8 cellular contexts compared by ENCODE assay signal in the genomic region with DNA sequence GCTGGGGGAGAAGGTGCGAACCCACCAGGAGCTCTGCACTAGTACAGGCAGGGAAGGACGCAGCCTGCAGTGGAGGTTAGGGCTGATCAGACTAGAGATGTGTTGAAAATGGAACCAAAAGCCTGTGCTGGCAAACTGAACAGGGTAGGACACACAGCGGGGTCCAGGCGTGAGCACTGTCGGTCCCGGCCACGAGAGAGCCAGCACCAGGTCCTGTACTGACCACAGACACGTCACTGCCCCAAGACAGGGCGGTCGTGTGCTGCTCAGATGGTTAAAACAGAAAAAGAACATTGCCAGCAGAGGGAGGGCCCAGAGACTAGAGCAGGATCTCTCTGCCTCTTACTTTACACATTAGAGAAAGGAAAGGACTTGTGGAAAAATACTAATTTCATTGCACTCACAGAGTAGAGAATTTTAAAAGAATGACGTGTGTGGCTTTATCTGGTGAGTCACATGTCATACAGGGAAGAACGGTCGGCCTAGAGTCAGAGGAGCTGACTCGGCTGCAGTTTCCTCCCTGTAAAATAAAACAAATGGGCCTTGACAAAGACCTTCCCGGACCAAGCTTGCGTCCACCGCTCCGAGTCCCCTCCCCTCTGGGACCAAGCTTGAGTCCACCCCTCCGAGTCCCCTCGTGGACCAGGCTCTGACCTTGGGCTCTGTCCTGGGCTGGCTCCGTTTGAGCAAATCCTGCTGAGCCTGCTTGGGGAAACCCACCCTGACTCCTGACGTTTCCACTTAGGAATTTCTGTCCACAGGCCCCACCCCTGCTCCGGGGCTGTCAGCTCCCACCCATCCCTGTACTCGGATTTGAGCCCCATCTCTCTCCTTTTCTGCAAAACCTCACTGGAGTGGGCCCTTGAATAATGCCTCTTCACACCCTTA. TPM values are rescaled to one million over a fixed set of nuclear protein-coding genes. Genes with fewer than 3 reads are reported as not detected.
DNase-seq lines count a peak whose midpoint lies in the region; ATAC-seq, FAIRE-seq and TF ChIP-seq lines count a peak whose summit lies in the region.

No MANE protein-coding gene starts in this region.

- H3K9ac ChIP-seq in HepG2 (ENCODE audit: insufficient read depth, low read depth, low read length) (peak overlapping the region; percentile 87), stomach smooth muscle (ENCODE audit: low read length in 2 of 2) (peak overlapping the region; percentile 71 to 92)

- peaks cover 0 to 4% of the 10 kb centered on the region in 2 experiments; a peak in 3 of 5 replicates for H3K36me3 ChIP-seq in HepG2 (replicated peaks in 1 of 2; ENCODE audit: control insufficient read depth in 1 of 2, insufficient read depth in 2 of 2, low read length in 2 of 2)
- H3K36me3 ChIP-seq in stomach smooth muscle (ENCODE audit: control insufficient read depth in 2 of 2, insufficient read depth in 2 of 2, low read length in 2 of 2) = peaks cover 6 to 15% of the 10 kb centered on the region in 2 donors

- H2AFZ ChIP-seq in HepG2 (ENCODE audit: low read length) = peak overlapping the region; percentile 47

- TF ChIP-seq CTCF in HepG2 (CRISPR knock-in tag; IDR thresholded peaks at IDR 0.05) = peak; percentile 56

- H4K20me1 ChIP-seq in HepG2 (ENCODE audit: insufficient read depth, low read length) = no peaks in the 10 kb centered on the region

- intact Hi-C loops in HepG2 (cut with micrococcal nuclease; ENCODE audit: unreplicated experiment) = loop anchor here (1.0 to 5.0 kb wide), 7 partner anchors 13 to 159 kb away; a partner anchor contains a TSS

- TF ChIP-seq EP300 in HepG2 (IDR thresholded peaks at IDR 0.05; ENCODE audit: low read depth in 2 of 2, low read length in 2 of 2) (peak in 1 of 2 experiments; percentile 3; a peak in 1 of 4 replicates), HepG2 (CRISPR knock-in tag; IDR thresholded peaks at IDR 0.05; ENCODE audit: borderline replicate concordance) (no peak)

- CTCF ChIA-PET in HepG2 (lab: Yijun Ruan, JAX; ENCODE audit: low intra/inter-chr PET ratio, low total read pairs) = interaction anchor here (1.5 kb wide), 1 partner anchor 115 kb away, joined by 4 read pairs; no protein-coding TSS in a partner anchor

- in situ Hi-C loops in HepG2 (cut with HindIII; ENCODE audit: extremely low pct_ligation_motif_present, low pct_unique_long_range_greater_than_20kb) = no loop called here

- peak; percentile 71 to 93 for TF ChIP-seq POLR2A in HepG2 (IDR thresholded peaks at IDR 0.05; ENCODE audit: insufficient read depth in 1 of 2, low read depth in 2 of 2, low read length in 2 of 2)

- FAIRE-seq in HepG2 (lab: Jason Lieb, UNC) = peak; percentile 64

- H3K4me3 ChIP-seq in HepG2 (replicated peaks in 1 of 3; ENCODE audit: insufficient read depth in 1 of 3, low read depth in 2 of 3, low read length in 3 of 3) (peak overlapping the region; percentile 59 to 79 (median 73)), stomach smooth muscle (ENCODE audit: low read length in 2 of 2) (peak overlapping the region; percentile 47 to 79)

- H3K4me1 ChIP-seq in HepG2 (ENCODE audit: insufficient read depth, low read length) (peaks cover 34% of the 10 kb centered on the region), stomach smooth muscle (ENCODE audit: control insufficient read depth, insufficient read depth, low read length) (peaks cover 27% of the 10 kb centered on the region)

- H3K27ac ChIP-seq in HepG2 (ENCODE audit: extremely low read length, insufficient read depth, low read length) = peak overlapping the region; percentile 92
- peak overlapping the region; percentile 93 for H3K27ac ChIP-seq in stomach smooth muscle (ENCODE audit: low read length)

- TF ChIP-seq RAD21 in HepG2 (CRISPR knock-in tag; IDR thresholded peaks at IDR 0.05) = peak; percentile 22

- DNase-seq in NCI-H226 (peak; percentile 92), cerebellar cortex (ENCODE audit: low spot score) (peak; percentile 48), HepG2 (ENCODE audit: low spot score) (peak; percentile 88), NCI-H1105 treated with DMSO at 0.1 percent for 48 hours (lab: John Stamatoyannopoulos, UW) (no peak), cortex of kidney (lab: John Stamatoyannopoulos, UW) (no peak), DMS 273 (lab: John Stamatoyannopoulos, UW; ENCODE audit: unreplicated experiment) (no peak)

- H3K27me3 ChIP-seq in HepG2 (ENCODE audit: control insufficient read depth in 1 of 2, insufficient read depth in 2 of 2, low read length in 2 of 2) (no peaks in the 10 kb centered on the region; a peak in 1 of 5 replicates), stomach smooth muscle (ENCODE audit: control insufficient read depth in 1 of 2, insufficient read depth in 2 of 2, low read length in 2 of 2) (no peaks in the 10 kb centered on the region)

- peak; percentile 63 for ATAC-seq in GM19023 (IDR thresholded peaks at IDR 0.05; ENCODE audit: unreplicated experiment)
- peak; percentile 84 for ATAC-seq in HepG2

- H3K79me2 ChIP-seq in HepG2 (ENCODE audit: insufficient read depth, low read length) = no peaks in the 10 kb centered on the region

- POLR2A ChIA-PET in HepG2 (lab: Yijun Ruan, JAX) = interaction anchor here (0.7 to 2.8 kb wide), 22 partner anchors 12 to 158 kb away, joined by 3 to 70 read pairs (median 4); a partner anchor contains a TSS

- peak overlapping the region; percentile 97 for H3K4me2 ChIP-seq in HepG2 (ENCODE audit: low read depth, low read length)

- no peaks in the 10 kb centered on the region for H3K9me3 ChIP-seq in HepG2 (ENCODE audit: low read length)
- H3K9me3 ChIP-seq in stomach smooth muscle (ENCODE audit: control insufficient read depth in 2 of 2, low read length in 2 of 2) = no peaks in the 10 kb centered on the region

- TSS peak; percentile 92 for BruUV-seq in HepG2 (replicated peaks; lab: Mats Ljungman, UMichigan)

- 5% methylated on average over 24 of the region's 24 CpGs for WGBS in HepG2 (ENCODE audit: low lambda C conversion rate)

RNA-seq across cellular contexts. Expression of a gene that starts 16.7 kb away (rescaled TPM):
- total RNA-seq in HepG2 (2016; rRNA removed; fragmentation: Illumina TruSeq; extraction: Trizol) = 123 and 135 TPM in 2 replicates
- total RNA-seq in HepG2 (2016; cell fraction: cytosol; rRNA removed; fragmentation: Illumina TruSeq; extraction: Trizol; ENCODE audit: low read depth) = 16.6 and 17.0 TPM in 2 replicates
- 124 and 138 TPM in 2 replicates for total RNA-seq in HepG2 (2016; cell fraction: insoluble cytoplasmic fraction; rRNA removed; fragmentation: Illumina TruSeq; extraction: Trizol)
- total RNA-seq in HepG2 (2016; cell fraction: membrane; rRNA removed; fragmentation: Illumina TruSeq; extraction: Trizol) = 45.5 and 47.8 TPM in 2 replicates
- total RNA-seq in HepG2 (2016; cell fraction: nucleus; rRNA removed; fragmentation: Illumina TruSeq; extraction: Trizol) = 54.5 and 64.3 TPM in 2 replicates
- 21.3 and 28.7 TPM in 2 replicates for polyA plus RNA-seq in HepG2 (2011; rRNA removed)
- polyA plus RNA-seq in HepG2 (2011; cell fraction: cytosol; rRNA removed) = 22.7 and 24.5 TPM in 2 replicates
- 16.1 and 17.6 TPM in 2 replicates for polyA plus RNA-seq in HepG2 (2011; cell fraction: nucleus; rRNA removed)
- polyA plus RNA-seq in HepG2 (2012) = 22.9 and 33.0 TPM in 2 replicates
- polyA plus RNA-seq in HepG2 (2016; cell fraction: cytosol; fragmentation: Illumina TruSeq; extraction: Trizol; ENCODE audit: low read depth) = 20.5 and 20.6 TPM in 2 replicates
- polyA plus RNA-seq in HepG2 (2016; cell fraction: insoluble cytoplasmic fraction; fragmentation: Illumina TruSeq; extraction: Trizol; ENCODE audit: low read depth) = 160 TPM in 2 replicates
- 42.7 and 43.1 TPM in 2 replicates for polyA plus RNA-seq in HepG2 (2016; cell fraction: membrane; fragmentation: Illumina TruSeq; extraction: Trizol; ENCODE audit: low read depth)
- 92.2 and 100 TPM in 2 replicates for polyA plus RNA-seq in HepG2 (2016; cell fraction: nucleus; fragmentation: Illumina TruSeq; extraction: Trizol; ENCODE audit: insufficient read depth, low read depth)
- polyA minus RNA-seq in HepG2 (2011; rRNA and poly(A)+ RNA removed; ENCODE audit: low replicate concordance) = 15.1 and 19.1 TPM in 2 replicates
- 13.2 and 18.8 TPM in 2 replicates for polyA minus RNA-seq in HepG2 (2011; cell fraction: cytosol; rRNA and poly(A)+ RNA removed)
- 19.3 and 23.8 TPM in 2 replicates for polyA minus RNA-seq in HepG2 (2011; cell fraction: nucleus; rRNA and poly(A)+ RNA removed)

RNA-seq across cellular contexts. Expression of a gene that starts 22.1 kb away (rescaled TPM):
- 57.2 and 57.4 TPM in 2 replicates for total RNA-seq in HepG2 (2016; rRNA removed; fragmentation: Illumina TruSeq; extraction: Trizol)
- total RNA-seq in HepG2 (2016; cell fraction: cytosol; rRNA removed; fragmentation: Illumina TruSeq; extraction: Trizol; ENCODE audit: low read depth) = 73.8 and 75.1 TPM in 2 replicates
- 56.9 and 57.3 TPM in 2 replicates for total RNA-seq in HepG2 (2016; cell fraction: insoluble cytoplasmic fraction; rRNA removed; fragmentation: Illumina TruSeq; extraction: Trizol)
- total RNA-seq in HepG2 (2016; cell fraction: membrane; rRNA removed; fragmentation: Illumina TruSeq; extraction: Trizol) = 90.4 and 92.3 TPM in 2 replicates
- 37.2 and 39.3 TPM in 2 replicates for total RNA-seq in HepG2 (2016; cell fraction: nucleus; rRNA removed; fragmentation: Illumina TruSeq; extraction: Trizol)
- polyA plus RNA-seq in HepG2 (2011; rRNA removed) = 12.7 and 14.5 TPM in 2 replicates
- 12.8 and 14.0 TPM in 2 replicates for polyA plus RNA-seq in HepG2 (2011; cell fraction: cytosol; rRNA removed)
- 10.4 and 11.6 TPM in 2 replicates for polyA plus RNA-seq in HepG2 (2011; cell fraction: nucleus; rRNA removed)
- 21.0 and 21.2 TPM in 2 replicates for polyA plus RNA-seq in HepG2 (2012)
- 75.3 and 82.0 TPM in 2 replicates for polyA plus RNA-seq in HepG2 (2016; cell fraction: cytosol; fragmentation: Illumina TruSeq; extraction: Trizol; ENCODE audit: low read depth)
- polyA plus RNA-seq in HepG2 (2016; cell fraction: insoluble cytoplasmic fraction; fragmentation: Illumina TruSeq; extraction: Trizol; ENCODE audit: low read depth) = 46.3 and 47.8 TPM in 2 replicates
- 68.9 and 69.5 TPM in 2 replicates for polyA plus RNA-seq in HepG2 (2016; cell fraction: membrane; fragmentation: Illumina TruSeq; extraction: Trizol; ENCODE audit: low read depth)
- polyA plus RNA-seq in HepG2 (2016; cell fraction: nucleus; fragmentation: Illumina TruSeq; extraction: Trizol; ENCODE audit: insufficient read depth, low read depth) = 43.7 and 45.2 TPM in 2 replicates
- 10.4 and 15.6 TPM in 2 replicates for polyA minus RNA-seq in HepG2 (2011; rRNA and poly(A)+ RNA removed; ENCODE audit: low replicate concordance)
- polyA minus RNA-seq in HepG2 (2011; cell fraction: cytosol; rRNA and poly(A)+ RNA removed) = 11.1 and 12.0 TPM in 2 replicates
- 17.3 and 19.1 TPM in 2 replicates for polyA minus RNA-seq in HepG2 (2011; cell fraction: nucleus; rRNA and poly(A)+ RNA removed)

RNA-seq across cellular contexts. Expression of a gene that starts 39.0 kb away (rescaled TPM):
- 3,686 and 4,415 TPM in 2 replicates for total RNA-seq in HepG2 (2016; rRNA removed; fragmentation: Illumina TruSeq; extraction: Trizol)
- total RNA-seq in HepG2 (2016; cell fraction: cytosol; rRNA removed; fragmentation: Illumina TruSeq; extraction: Trizol; ENCODE audit: low read depth) = 5,456 and 6,100 TPM in 2 replicates
- total RNA-seq in HepG2 (2016; cell fraction: insoluble cytoplasmic fraction; rRNA removed; fragmentation: Illumina TruSeq; extraction: Trizol) = 3,753 and 4,559 TPM in 2 replicates
- total RNA-seq in HepG2 (2016; cell fraction: membrane; rRNA removed; fragmentation: Illumina TruSeq; extraction: Trizol) = 7,013 and 7,026 TPM in 2 replicates
- total RNA-seq in HepG2 (2016; cell fraction: nucleus; rRNA removed; fragmentation: Illumina TruSeq; extraction: Trizol) = 1,357 and 1,550 TPM in 2 replicates
- polyA plus RNA-seq in HepG2 (2011; rRNA removed) = 3,283 and 4,040 TPM in 2 replicates
- 3,092 and 3,668 TPM in 2 replicates for polyA plus RNA-seq in HepG2 (2011; cell fraction: cytosol; rRNA removed)
- 687 and 772 TPM in 2 replicates for polyA plus RNA-seq in HepG2 (2011; cell fraction: nucleus; rRNA removed)
- 3,723 and 4,459 TPM in 2 replicates for polyA plus RNA-seq in HepG2 (2012)
- 5,030 and 5,352 TPM in 2 replicates for polyA plus RNA-seq in HepG2 (2016; cell fraction: cytosol; fragmentation: Illumina TruSeq; extraction: Trizol; ENCODE audit: low read depth)
- 4,110 and 4,812 TPM in 2 replicates for polyA plus RNA-seq in HepG2 (2016; cell fraction: insoluble cytoplasmic fraction; fragmentation: Illumina TruSeq; extraction: Trizol; ENCODE audit: low read depth)
- 6,339 and 6,476 TPM in 2 replicates for polyA plus RNA-seq in HepG2 (2016; cell fraction: membrane; fragmentation: Illumina TruSeq; extraction: Trizol; ENCODE audit: low read depth)
- polyA plus RNA-seq in HepG2 (2016; cell fraction: nucleus; fragmentation: Illumina TruSeq; extraction: Trizol; ENCODE audit: insufficient read depth, low read depth) = 2,377 and 2,486 TPM in 2 replicates
- polyA minus RNA-seq in HepG2 (2011; rRNA and poly(A)+ RNA removed; ENCODE audit: low replicate concordance) = 217 and 248 TPM in 2 replicates
- 598 and 688 TPM in 2 replicates for polyA minus RNA-seq in HepG2 (2011; cell fraction: cytosol; rRNA and poly(A)+ RNA removed)
- polyA minus RNA-seq in HepG2 (2011; cell fraction: nucleus; rRNA and poly(A)+ RNA removed) = 243 and 285 TPM in 2 replicates

RNA-seq across cellular contexts. Expression of a gene that starts 58.9 kb away (rescaled TPM):
- 2.5 and 3.0 TPM in 2 replicates for total RNA-seq in HepG2 (2016; rRNA removed; fragmentation: Illumina TruSeq; extraction: Trizol)
- 1.2 and 1.9 TPM in 2 replicates for total RNA-seq in HepG2 (2016; cell fraction: cytosol; rRNA removed; fragmentation: Illumina TruSeq; extraction: Trizol; ENCODE audit: low read depth)
- total RNA-seq in HepG2 (2016; cell fraction: insoluble cytoplasmic fraction; rRNA removed; fragmentation: Illumina TruSeq; extraction: Trizol) = 2.5 and 3.0 TPM in 2 replicates
- 2.2 and 2.3 TPM in 2 replicates for total RNA-seq in HepG2 (2016; cell fraction: membrane; rRNA removed; fragmentation: Illumina TruSeq; extraction: Trizol)
- total RNA-seq in HepG2 (2016; cell fraction: nucleus; rRNA removed; fragmentation: Illumina TruSeq; extraction: Trizol) = 2.7 and 3.4 TPM in 2 replicates
- 1.5 and 2.6 TPM in 2 replicates for polyA plus RNA-seq in HepG2 (2011; rRNA removed)
- 2.8 TPM in 2 replicates for polyA plus RNA-seq in HepG2 (2011; cell fraction: cytosol; rRNA removed)
- polyA plus RNA-seq in HepG2 (2011; cell fraction: nucleus; rRNA removed) = 4.0 and 4.6 TPM in 2 replicates
- polyA plus RNA-seq in HepG2 (2012) = 1.6 and 1.9 TPM in 2 replicates
- polyA plus RNA-seq in HepG2 (2016; cell fraction: cytosol; fragmentation: Illumina TruSeq; extraction: Trizol; ENCODE audit: low read depth) = 0.71 and 0.78 TPM in 2 replicates
- 2.0 and 3.6 TPM in 2 replicates for polyA plus RNA-seq in HepG2 (2016; cell fraction: insoluble cytoplasmic fraction; fragmentation: Illumina TruSeq; extraction: Trizol; ENCODE audit: low read depth)
- 1.5 TPM in 2 replicates for polyA plus RNA-seq in HepG2 (2016; cell fraction: membrane; fragmentation: Illumina TruSeq; extraction: Trizol; ENCODE audit: low read depth)
- polyA plus RNA-seq in HepG2 (2016; cell fraction: nucleus; fragmentation: Illumina TruSeq; extraction: Trizol; ENCODE audit: insufficient read depth, low read depth) = 5.0 and 5.6 TPM in 2 replicates
- polyA minus RNA-seq in HepG2 (2011; rRNA and poly(A)+ RNA removed; ENCODE audit: low replicate concordance) = 1.8 TPM in 1 of 2 replicates, not detected in the other
- polyA minus RNA-seq in HepG2 (2011; cell fraction: cytosol; rRNA and poly(A)+ RNA removed) = 0.69 and 1.3 TPM in 2 replicates
- 2.6 and 2.8 TPM in 2 replicates for polyA minus RNA-seq in HepG2 (2011; cell fraction: nucleus; rRNA and poly(A)+ RNA removed)

Comparison
In these comparisons a context has a peak if more than half of its experiments do, and no peak if none do; other contexts are left out.
1. DNase-seq: peak in NCI-H226 (single experiment), cerebellar cortex (single experiment) and HepG2 (single experiment); none in NCI-H1105 treated with DMSO at 0.1 percent for 48 hours (single experiment), cortex of kidney (single experiment) and DMS 273 (single experiment).